ENCODE assay signal across 24 cellular contexts in the genomic region with DNA sequence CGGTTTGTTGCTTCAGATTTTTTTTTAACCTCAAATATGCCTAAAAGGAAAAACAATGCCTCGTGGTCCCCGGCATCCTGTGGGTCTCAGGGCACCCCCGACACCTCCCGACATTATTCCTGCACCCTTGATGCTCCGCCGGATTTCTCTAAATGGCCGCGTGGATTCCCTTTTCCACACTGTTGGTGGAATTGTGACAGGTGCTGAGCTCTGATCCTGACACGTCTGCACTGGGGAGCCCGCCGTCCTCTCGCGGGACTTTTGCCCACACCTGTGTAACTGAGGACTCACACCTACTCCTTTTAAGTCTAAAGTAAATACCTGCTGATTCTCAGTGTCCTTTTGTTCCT.
"Had no signal": no experiment of that assay in that cellular context is flagged by ENCODE, and none has a peak within 500 bp of the region (broad histone marks: within the 10 kb centered on the region; RNA-seq: fewer than 3 reads in every experiment).

No MANE protein-coding gene starts in this region.

- H3K27me3 ChIP-seq: dorsolateral prefrontal cortex, esophagus muscularis mucosa, right lobe of liver, testis, tibial nerve, upper lobe of right lung, vagina had no signal

- H3K36me3 ChIP-seq: esophagus muscularis mucosa, gastrocnemius medialis, heart right ventricle, prostate gland, right lobe of liver, spleen, tibial nerve, upper lobe of right lung, vagina had no signal

- H2AFZ ChIP-seq: parathyroid adenoma had no signal

- H3K9me3 ChIP-seq: esophagus muscularis mucosa, gastrocnemius medialis, heart right ventricle, prostate gland, right lobe of liver, testis, upper lobe of right lung, vagina had no signal

- H3K27ac ChIP-seq: esophagus muscularis mucosa, gastrocnemius medialis, parathyroid adenoma, prostate gland, right lobe of liver, spleen, testis, tibial nerve, upper lobe of right lung, vagina had no signal

- DNase-seq: cortex of kidney; dorsolateral prefrontal cortex; effector CD8-positive, alpha-beta T cell; gastrocnemius medialis; heart right ventricle; hypothalamus; kidney glomerular epithelial cell; mammary epithelial cell; naive thymus-derived CD4-positive, alpha-beta T cell; occipital lobe; spleen; stimulated activated CD4-positive, alpha-beta T cell treated with anti-CD3 and anti-CD28 coated beads, Interleukin-15, amount 100 ng/mL, for 24 hours; stimulated activated CD4-positive, alpha-beta T cell treated with anti-CD3 and anti-CD28 coated beads, Interleukin-1b, Interleukin-23, amount 100 ng/mL, for 48 hours; stimulated activated CD4-positive, alpha-beta T cell treated with anti-CD3 and anti-CD28 coated beads, Interleukin-4, amount 100 ng/mL, for 24 hours; testis; upper lobe of right lung had no signal

- H3K9me3 Mint-ChIP-seq: stimulated activated naive CD8-positive, alpha-beta T cell treated with anti-CD3 and anti-CD28 coated beads, Interleukin-15, Interleukin-2, amounts not matched to agents 100 ng/mL and 50 ng/mL, for 24 hours had no signal

- H3K27me3 Mint-ChIP-seq: naive thymus-derived CD4-positive, alpha-beta T cell; stimulated activated naive CD8-positive, alpha-beta T cell treated with anti-CD3 and anti-CD28 coated beads, Interleukin-15, Interleukin-2, amounts not matched to agents 100 ng/mL and 50 ng/mL, for 24 hours had no signal

- H3K4me3 Mint-ChIP-seq: naive thymus-derived CD4-positive, alpha-beta T cell; stimulated activated memory B cell treated with anti-CD40 and anti-IgM and Interleukin-4, amounts not matched to agents 10 μg/mL and 1 μg/mL and 100 μg/mL, for 72 hours; stimulated activated naive CD8-positive, alpha-beta T cell treated with anti-CD3 and anti-CD28 coated beads, Interleukin-15, Interleukin-2, amounts not matched to agents 100 ng/mL and 50 ng/mL, for 24 hours had no signal

- H3K4me1 Mint-ChIP-seq: stimulated activated memory B cell treated with anti-CD40 and anti-IgM and Interleukin-4, amounts not matched to agents 10 μg/mL and 1 μg/mL and 100 μg/mL, for 72 hours had no signal

- H3K36me3 Mint-ChIP-seq: naive thymus-derived CD4-positive, alpha-beta T cell; stimulated activated memory B cell treated with anti-CD40 and anti-IgM and Interleukin-4, amounts not matched to agents 10 μg/mL and 1 μg/mL and 100 μg/mL, for 72 hours had no signal

- H3K9ac ChIP-seq: parathyroid adenoma had no signal

- H3K79me2 ChIP-seq: parathyroid adenoma had no signal

- H3K4me1 ChIP-seq: gastrocnemius medialis, parathyroid adenoma, prostate gland, right lobe of liver, testis, upper lobe of right lung had no signal

- H3K4me3 ChIP-seq: dorsolateral prefrontal cortex, esophagus muscularis mucosa, gastrocnemius medialis, prostate gland, right lobe of liver, spleen, testis, tibial nerve, upper lobe of right lung, vagina had no signal

- ATAC-seq: gastrocnemius medialis; naive thymus-derived CD4-positive, alpha-beta T cell; right lobe of liver; stimulated activated memory B cell treated with anti-CD40 and anti-IgM and Interleukin-4, amounts not matched to agents 10 μg/mL and 1 μg/mL and 100 μg/mL, for 72 hours; upper lobe of right lung had no signal

- H3K27ac Mint-ChIP-seq: stimulated activated memory B cell treated with anti-CD40 and anti-IgM and Interleukin-4, amounts not matched to agents 10 μg/mL and 1 μg/mL and 100 μg/mL, for 72 hours; stimulated activated naive CD8-positive, alpha-beta T cell treated with anti-CD3 and anti-CD28 coated beads, Interleukin-15, Interleukin-2, amounts not matched to agents 100 ng/mL and 50 ng/mL, for 24 hours had no signal
